8 cellular contexts compared by ENCODE assay signal in the genomic region with DNA sequence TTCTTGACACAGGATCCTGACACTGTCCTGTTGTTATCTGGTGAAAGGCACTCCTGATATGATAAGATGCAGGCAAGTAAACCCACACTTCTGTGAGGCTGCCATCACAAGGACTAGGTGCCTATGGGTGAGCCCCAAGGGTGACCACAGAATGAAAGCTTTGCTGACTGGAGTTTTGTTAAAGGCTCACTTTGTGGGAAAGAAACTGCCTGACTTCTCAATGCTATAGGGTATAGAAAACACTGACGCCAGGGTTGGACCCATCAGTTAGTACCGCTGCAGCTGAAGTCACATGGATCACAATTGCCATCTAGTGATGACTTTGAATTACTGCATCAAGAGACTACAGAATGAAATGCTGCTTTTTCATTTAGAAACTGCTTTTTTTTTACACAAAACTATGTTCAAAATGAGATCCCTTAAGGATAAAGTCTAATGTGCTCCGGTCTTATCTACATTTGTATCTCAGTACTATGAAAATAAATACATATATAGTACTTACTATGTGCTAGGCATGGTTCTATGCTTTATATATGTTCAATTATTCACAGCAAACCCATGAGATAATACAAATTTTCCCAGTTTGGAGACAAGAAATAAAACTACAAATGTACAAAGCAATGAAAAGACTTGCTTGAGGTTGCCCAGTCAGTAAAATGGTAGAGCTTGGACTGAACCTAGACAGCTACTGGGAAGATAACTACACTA.
A peak's percentile ranks its signal among the peaks of the same experiment; 100 is the strongest.
DNase-seq lines count a peak whose midpoint lies in the region; ATAC-seq, FAIRE-seq and TF ChIP-seq lines count a peak whose summit lies in the region.

No MANE protein-coding gene starts in this region.

- H3K4me3 ChIP-seq in hepatocyte (no peak overlapping the region), small intestine (ENCODE audit: low read depth in 1 of 2, low read length in 2 of 2) (no peak overlapping the region)

- ATAC-seq in GM19351 (IDR thresholded peaks at IDR 0.05; ENCODE audit: unreplicated experiment) (peak; percentile 96), HG03354 (IDR thresholded peaks at IDR 0.05; ENCODE audit: poor library complexity, severe bottlenecking, unreplicated experiment) (peak; percentile 91)

- H2AFZ ChIP-seq in hepatocyte, result no peak overlapping the region

- H3K79me2 ChIP-seq in hepatocyte, result no peaks in the 10 kb centered on the region

- H4K20me1 ChIP-seq in hepatocyte (ENCODE audit: insufficient read depth, poor library complexity, severe bottlenecking), result no peaks in the 10 kb centered on the region

- H3K9me2 ChIP-seq in hepatocyte (replicated peaks; ENCODE audit: insufficient read depth), result no peaks in the 10 kb centered on the region

- H3K27me3 ChIP-seq in hepatocyte (peaks cover 5% of the 10 kb centered on the region), small intestine (ENCODE audit: control insufficient read depth in 2 of 2, insufficient read depth in 2 of 2, low read length in 2 of 2) (no peaks in the 10 kb centered on the region)

- DNase-seq in NCI-H187 treated with DMSO at 0.1 percent for 48 hours (lab: John Stamatoyannopoulos, UW) (peak; percentile 9), NCI-H187 (lab: John Stamatoyannopoulos, UW) (no peak), NCI-H82 (lab: John Stamatoyannopoulos, UW) (peak; percentile 81), anterior cingulate cortex (lab: John Stamatoyannopoulos, UW) (peak in 31 of 58 donors; percentile 0 to 70 (median 8)), hepatocyte (ENCODE audit: low spot score) (peak; percentile 79), small intestine (peak; percentile 17)

- H3K9me3 ChIP-seq in hepatocyte (ENCODE audit: low read depth), result no peaks in the 10 kb centered on the region
- no peaks in the 10 kb centered on the region for H3K9me3 ChIP-seq in small intestine (ENCODE audit: control insufficient read depth, low read depth)

- 3% methylated on average over 3 of the region's 3 CpGs for WGBS in hepatocyte (ENCODE audit: low lambda C conversion rate, missing lambda C conversion rate)
- 1 to 2% (median 2%) methylated on average over 3 of the region's 3 CpGs for WGBS in small intestine, 3 donors

- TF ChIP-seq CTCF in hepatocyte (IDR thresholded peaks at IDR 0.05; ENCODE audit: poor library complexity), result peak; percentile 81

- H3K4me1 ChIP-seq in hepatocyte (ENCODE audit: insufficient read depth), result no peaks in the 10 kb centered on the region
- no peaks in the 10 kb centered on the region for H3K4me1 ChIP-seq in small intestine (ENCODE audit: control insufficient read depth in 2 of 2, insufficient read depth in 1 of 2, low read depth in 1 of 2, low read length in 1 of 2)

- H3K27ac ChIP-seq in hepatocyte (no peak overlapping the region), small intestine (ENCODE audit: low read depth in 1 of 2, low read length in 1 of 2) (no peak overlapping the region)

- FAIRE-seq in small intestine (lab: Jason Lieb, UNC), result no peak

- no peak overlapping the region for H3K4me2 ChIP-seq in hepatocyte

- H3K36me3 ChIP-seq in hepatocyte (replicated peaks; ENCODE audit: insufficient read depth, low read depth) (no peaks in the 10 kb centered on the region), small intestine (ENCODE audit: control insufficient read depth in 2 of 2, insufficient read depth in 2 of 2, low read length in 2 of 2) (no peaks in the 10 kb centered on the region)

Comparison
In these comparisons a context has a peak if more than half of its experiments do, and no peak if none do; other contexts are left out.
1. DNase-seq: peak in NCI-H187 treated with DMSO at 0.1 percent for 48 hours (single experiment), NCI-H82 (single experiment), anterior cingulate cortex (31 of 58), hepatocyte (single experiment) and small intestine (single experiment); none in NCI-H187 (0 of 2).